ENCODE assay signal across 10 cellular contexts in the genomic region with DNA sequence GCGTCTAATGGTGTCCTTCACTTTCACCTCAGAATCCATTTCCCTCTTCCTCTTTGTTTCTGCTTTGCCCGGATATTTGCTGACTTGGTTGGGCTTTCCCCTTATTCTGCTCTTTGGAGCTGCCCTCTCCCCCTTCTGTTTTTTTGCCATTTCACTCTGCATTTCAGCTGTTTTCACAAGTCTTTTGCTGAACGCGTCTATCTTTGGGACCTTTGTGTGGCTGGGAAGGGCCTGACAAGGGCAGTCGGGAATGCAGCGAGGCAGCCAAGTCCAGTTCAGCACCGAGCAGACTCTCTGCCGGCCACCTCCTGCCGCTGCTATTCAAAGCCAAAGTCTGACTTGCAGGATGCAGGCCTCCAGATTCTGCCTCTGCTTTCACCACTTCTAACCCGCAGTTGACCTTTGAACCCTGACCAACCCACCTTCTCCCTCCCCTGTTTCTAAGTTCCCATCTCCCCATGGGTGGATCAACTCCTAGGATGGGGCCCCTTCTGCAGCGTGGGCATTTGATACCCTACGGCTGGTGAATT. TPM values are rescaled to one million over a fixed set of nuclear protein-coding genes. Genes with fewer than 3 reads are reported as not detected.
DNase-seq lines count a peak whose midpoint lies in the region; ATAC-seq, FAIRE-seq and TF ChIP-seq lines count a peak whose summit lies in the region.
"Had no signal": no experiment of that assay in that cellular context is flagged by ENCODE, and none has a peak within 500 bp of the region (broad histone marks: within the 10 kb centered on the region; RNA-seq: fewer than 3 reads in every experiment).

No MANE protein-coding gene starts in this region.

- peak overlapping the region; percentile 74 for H2AFZ ChIP-seq in fibroblast of lung (ENCODE audit: low read length)
- H2AFZ ChIP-seq in MM.1S (ENCODE audit: low read length): no peak overlapping the region

- no peak for TF ChIP-seq POLR2A in thyroid gland (IDR thresholded peaks at IDR 0.05)

- no peak overlapping the region for H4K5ac ChIP-seq in mesendoderm (ENCODE audit: low read length)

- no peak overlapping the region for H3K18ac ChIP-seq in mesendoderm (ENCODE audit: low read length)

- no peak overlapping the region for H2BK15ac ChIP-seq in mesendoderm (replicated peaks; ENCODE audit: low read depth)

- H3K9me3 ChIP-seq in fibroblast of lung (ENCODE audit: control insufficient read depth, insufficient read depth, low read depth, low read length) (no peaks in the 10 kb centered on the region), thyroid gland (no peaks in the 10 kb centered on the region), MM.1S (replicated peaks; ENCODE audit: insufficient read depth, low read length) (no peaks in the 10 kb centered on the region)

- no peak overlapping the region for H3K9ac ChIP-seq in fibroblast of lung (ENCODE audit: insufficient read depth, low read length)
- no peak overlapping the region for H3K9ac ChIP-seq in mesendoderm (ENCODE audit: low read length)
- H3K9ac ChIP-seq in MM.1S (ENCODE audit: low read length): no peak overlapping the region

- FAIRE-seq in GM19239 (lab: Jason Lieb, UNC): no peak

- intact Hi-C loops in thyroid gland (cut with DNase I): no loop called here

- H3K79me2 ChIP-seq in fibroblast of lung (ENCODE audit: control insufficient read depth, insufficient read depth, low read length) (no peaks in the 10 kb centered on the region), mesendoderm (ENCODE audit: control insufficient read depth, insufficient read depth, low read length) (no peaks in the 10 kb centered on the region), MM.1S (ENCODE audit: low read length) (no peaks in the 10 kb centered on the region)

- H3K9me2 ChIP-seq in MM.1S (replicated peaks; ENCODE audit: insufficient read depth, low read length): no peaks in the 10 kb centered on the region

- H4K8ac ChIP-seq in mesendoderm (ENCODE audit: low read depth, low read length): no peak overlapping the region

- H3K4me2 ChIP-seq in fibroblast of lung (ENCODE audit: extremely low read depth, insufficient read depth, low read length): peak overlapping the region; percentile 51
- no peak overlapping the region for H3K4me2 ChIP-seq in mesendoderm (ENCODE audit: low read length)
- no peak overlapping the region for H3K4me2 ChIP-seq in MM.1S (ENCODE audit: low read depth, low read length)

- H2BK120ac ChIP-seq in mesendoderm (ENCODE audit: low read depth, low read length): no peak overlapping the region

- no peak overlapping the region for H3K23ac ChIP-seq in mesendoderm (ENCODE audit: low read length)

- H3K36me3 ChIP-seq in fibroblast of lung (ENCODE audit: control insufficient read depth, insufficient read depth, low read length) (no peaks in the 10 kb centered on the region), mesendoderm (ENCODE audit: control insufficient read depth, insufficient read depth, low read length) (no peaks in the 10 kb centered on the region), thyroid gland (no peaks in the 10 kb centered on the region), MM.1S (replicated peaks; ENCODE audit: insufficient read depth, low read length) (no peaks in the 10 kb centered on the region)

- no peaks in the 10 kb centered on the region for H3K79me1 ChIP-seq in mesendoderm (ENCODE audit: low read length)

- H4K20me1 ChIP-seq in fibroblast of lung (ENCODE audit: control insufficient read depth, extremely low read depth, insufficient read depth, low read length) (no peaks in the 10 kb centered on the region), MM.1S (ENCODE audit: insufficient read depth, low read length) (no peaks in the 10 kb centered on the region)

- TF ChIP-seq CTCF in fibroblast of lung (conservative IDR thresholded peaks at IDR 0.05 in 1 of 2, IDR thresholded peaks at IDR 0.05 in 1 of 2; ENCODE audit: low read depth in 1 of 2, low read length in 2 of 2) (no peak), thyroid gland (IDR thresholded peaks at IDR 0.05) (no peak), MM.1S (IDR thresholded peaks at IDR 0.05; ENCODE audit: low read length) (no peak)

- H3K4me3 ChIP-seq in fibroblast of lung (replicated peaks in 1 of 4; ENCODE audit: control extremely low read depth in 1 of 4, insufficient read depth in 1 of 4, low read depth in 3 of 4, low read length in 4 of 4): peak overlapping the region in 2 of 4 experiments; percentile 19 to 21
- H3K4me3 ChIP-seq in mesendoderm (ENCODE audit: low read length): no peak overlapping the region
- no peak overlapping the region for H3K4me3 ChIP-seq in thyroid gland (replicated peaks in 1 of 3)
- no peak overlapping the region for H3K4me3 ChIP-seq in MM.1S (ENCODE audit: low read length)

- H3K4me1 ChIP-seq in fibroblast of lung (ENCODE audit: control insufficient read depth, extremely low read depth, insufficient read depth, low read length) (peaks cover 9% of the 10 kb centered on the region), mesendoderm (ENCODE audit: control insufficient read depth, low read depth, low read length) (no peaks in the 10 kb centered on the region), thyroid gland (no peaks in the 10 kb centered on the region), MM.1S (ENCODE audit: low read length) (no peaks in the 10 kb centered on the region)

- H2AK5ac ChIP-seq in mesendoderm (ENCODE audit: low read length): no peak overlapping the region

- H3K56ac ChIP-seq in mesendoderm (ENCODE audit: low read length): peak overlapping the region; percentile 18

- WGBS in mesendoderm (ENCODE audit: extremely low coverage, insufficient coverage, low lambda C conversion rate): no CpG with 5 or more reads among the region's 12 CpGs
- WGBS in thyroid gland, 2 donors: 33 to 50% methylated on average over 12 of the region's 12 CpGs

- peak; percentile 51 for DNase-seq in RPMI7951 (ENCODE audit: low read depth)
- peak; percentile 76 to 91 for DNase-seq in fibroblast of lung (ENCODE audit: low read depth in 2 of 2)
- DNase-seq in mesendoderm: peak; percentile 18
- peak; percentile 12 for DNase-seq in thyroid gland
- DNase-seq in GM19239 (ENCODE audit: insufficient read length, low spot score): no peak
- DNase-seq in MM.1S: no peak
- DNase-seq: activated CD4-positive, CD25-positive, alpha-beta regulatory T cell treated with anti-CD3 and anti-CD28 coated beads, Interleukin-2, amount 50 U/mL, for 72 hours; central memory CD4-positive, alpha-beta T cell had no signal

- ATAC-seq in HG03457 (IDR thresholded peaks at IDR 0.05; ENCODE audit: unreplicated experiment) (no peak), GM21360 (IDR thresholded peaks at IDR 0.05; ENCODE audit: unreplicated experiment) (no peak)

- H3K4ac ChIP-seq in mesendoderm (ENCODE audit: low read depth, low read length): no peak overlapping the region

- no peak overlapping the region for H2BK5ac ChIP-seq in mesendoderm (ENCODE audit: low read length)

- no peaks in the 10 kb centered on the region for H3F3A ChIP-seq in MM.1S (ENCODE audit: insufficient read depth, low read length)

- H3K27me3 ChIP-seq in fibroblast of lung (ENCODE audit: control insufficient read depth, insufficient read depth, low read length) (no peaks in the 10 kb centered on the region), mesendoderm (ENCODE audit: insufficient read depth, low read length, poor library complexity) (no peaks in the 10 kb centered on the region), thyroid gland (no peaks in the 10 kb centered on the region), MM.1S (replicated peaks; ENCODE audit: insufficient read depth, low read length) (no peaks in the 10 kb centered on the region)

- H3K27ac ChIP-seq in fibroblast of lung (ENCODE audit: insufficient read depth, low read length) (peak overlapping the region; percentile 6), mesendoderm (ENCODE audit: low read depth, low read length) (no peak overlapping the region), thyroid gland (no peak overlapping the region), MM.1S (ENCODE audit: low read length) (no peak overlapping the region)

RNA-seq across cellular contexts. Expression of a gene that starts 38.2 kb away (rescaled TPM):
- 59.4 and 61.4 TPM in 2 replicates for total RNA-seq in RPMI7951 (2014; rRNA removed; shearing (Covaris generic))
- 118 and 126 TPM in 2 replicates for total RNA-seq in fibroblast of lung
- polyA plus RNA-seq in fibroblast of lung: 83.3 and 108 TPM in 2 replicates
- polyA plus RNA-seq in fibroblast of lung (2012): 61.2 and 87.9 TPM in 2 replicates
- polyA minus RNA-seq in fibroblast of lung (ENCODE audit: low replicate concordance): 29.5 and 39.9 TPM in 2 replicates
- 13.4 TPM for polyA plus RNA-seq in mesendoderm (2013, experiment 1 of 2)
- 12.5 TPM for polyA plus RNA-seq in mesendoderm (2013, experiment 2 of 2)
- 10 to 100 TPM in 3 of 4 donors, 1 to 10 TPM in 1; 8.0 to 27.5 (median 15.1) TPM for total RNA-seq in thyroid gland

Comparison
In these comparisons a context has a peak if more than half of its experiments do, and no peak if none do; other contexts are left out.
1. DNase-seq: peak in RPMI7951 (single experiment), fibroblast of lung (2 of 2), mesendoderm (single experiment) and thyroid gland (2 of 2); none in GM19239 (single experiment) and MM.1S (single experiment).